ENCODE assay signal across 30 cellular contexts in the genomic region with DNA sequence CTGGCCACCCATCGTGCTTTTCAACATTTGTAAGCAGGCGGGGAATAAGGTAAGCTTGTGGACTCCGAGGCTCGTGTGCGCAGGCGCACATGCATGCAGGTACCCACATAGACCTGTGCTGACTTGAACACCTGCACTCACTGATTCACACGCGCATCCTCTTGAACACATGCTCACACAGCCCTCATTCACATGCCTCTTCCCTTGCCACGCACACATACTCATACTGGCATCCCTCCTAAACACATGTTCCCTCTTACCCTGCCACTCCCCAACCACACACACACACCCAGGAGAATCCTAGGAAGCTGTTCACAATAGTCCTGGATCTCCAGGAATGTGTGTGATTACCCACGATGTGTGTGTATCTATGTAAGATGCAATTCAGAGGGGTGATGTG. TPM values are rescaled to one million over a fixed set of nuclear protein-coding genes. Genes with fewer than 3 reads are reported as not detected.
"Had no signal": no experiment of that assay in that cellular context is flagged by ENCODE, and none has a peak within 500 bp of the region (broad histone marks: within the 10 kb centered on the region; RNA-seq: fewer than 3 reads in every experiment).

No MANE protein-coding gene starts in this region.

- H3K4me3 Mint-ChIP-seq: activated B cell treated with CpG ODN at 0.5 μM for 24 hours; activated CD4-positive, alpha-beta T cell treated with anti-CD3 and anti-CD28 coated beads for 36 hours; activated CD8-positive, alpha-beta memory T cell treated with anti-CD3 and anti-CD28 coated beads, Interleukin-2, amount 10 ng/mL, durations not matched to agents 7 days and 5 days; activated CD8-positive, alpha-beta T cell treated with anti-CD3 and anti-CD28 coated beads, Interleukin-2, amount 10 ng/mL, durations not matched to agents 7 days and 5 days; activated naive CD4-positive, alpha-beta T cell treated with anti-CD3 and anti-CD28 coated beads, Interleukin-2, amount 50 U/mL, for 24 hours; activated naive CD8-positive, alpha-beta T cell treated with anti-CD3 and anti-CD28 coated beads, Interleukin-2, amount 50 U/mL, for 24 hours; central memory CD8-positive, alpha-beta T cell; dendritic cell treated with granulocyte-macrophage colony-stimulating factor and Interleukin-4, amounts not matched to agents 40 ng/mL and 50 ng/mL, for 4 days; endodermal cell; immature natural killer cell; nephron; T-helper 2 cell treated with Interferon-gamma antibody and Interleukin-4, amounts not matched to agents 5 μg/mL and 100 μg/mL, for 36 hours had no signal

- H3K4me1 ChIP-seq: esophagus squamous epithelium, gastrocnemius medialis, left ventricle myocardium inferior, prostate gland, suprapubic skin, tibial nerve had no signal

- H3K27me3 ChIP-seq: gastrocnemius medialis had no signal

- H3K4me1 Mint-ChIP-seq: activated B cell treated with CpG ODN at 0.5 μM for 24 hours; activated naive CD8-positive, alpha-beta T cell treated with anti-CD3 and anti-CD28 coated beads, Interleukin-2, amount 50 U/mL, for 24 hours; immature natural killer cell; nephron had no signal

- H3K27ac Mint-ChIP-seq: activated B cell treated with CpG ODN at 0.5 μM for 24 hours; activated CD4-positive, alpha-beta T cell treated with anti-CD3 and anti-CD28 coated beads for 36 hours; activated CD8-positive, alpha-beta memory T cell treated with anti-CD3 and anti-CD28 coated beads, Interleukin-2, amount 10 ng/mL, durations not matched to agents 7 days and 5 days; activated CD8-positive, alpha-beta T cell treated with anti-CD3 and anti-CD28 coated beads, Interleukin-2, amount 10 ng/mL, durations not matched to agents 7 days and 5 days; activated naive CD4-positive, alpha-beta T cell treated with anti-CD3 and anti-CD28 coated beads, Interleukin-2, amount 50 U/mL, for 24 hours; activated naive CD8-positive, alpha-beta T cell treated with anti-CD3 and anti-CD28 coated beads, Interleukin-2, amount 50 U/mL, for 24 hours; activated T-helper 2 cell treated with anti-CD3 and anti-CD28 coated beads, Interferon-gamma antibody, Interleukin-2, Interleukin-4, amounts not matched to agents 10 μg/mL and 5 μg/mL and 100 μg/mL, durations not matched to agents 14 hours and 24 hours and 36 hours; dendritic cell treated with granulocyte-macrophage colony-stimulating factor and Interleukin-4, amounts not matched to agents 40 ng/mL and 50 ng/mL, for 4 days; endodermal cell; immature natural killer cell; nephron; T-helper 2 cell treated with Interferon-gamma antibody and Interleukin-4, amounts not matched to agents 5 μg/mL and 100 μg/mL, for 36 hours had no signal

- H3K36me3 Mint-ChIP-seq: activated CD8-positive, alpha-beta memory T cell treated with anti-CD3 and anti-CD28 coated beads, Interleukin-2, amount 10 ng/mL, durations not matched to agents 7 days and 5 days; activated naive CD4-positive, alpha-beta T cell treated with anti-CD3 and anti-CD28 coated beads, Interleukin-2, amount 50 U/mL, for 24 hours; immature natural killer cell had no signal

- DNase-seq: activated B cell treated with CpG ODN at 0.5 μM for 24 hours; activated CD4-positive, alpha-beta T cell treated with anti-CD3 and anti-CD28 coated beads for 36 hours; activated CD8-positive, alpha-beta memory T cell treated with anti-CD3 and anti-CD28 coated beads, Interleukin-2, amount 10 ng/mL, durations not matched to agents 7 days and 5 days; activated CD8-positive, alpha-beta T cell treated with anti-CD3 and anti-CD28 coated beads, Interleukin-2, amount 10 ng/mL, durations not matched to agents 7 days and 5 days; activated naive CD8-positive, alpha-beta T cell treated with anti-CD3 and anti-CD28 coated beads, Interleukin-2, amount 50 U/mL, for 24 hours; activated T-cell treated with anti-CD3 and anti-CD28 coated beads, Interleukin-2, amount 50 U/mL, for 48 hours; amygdala; endodermal cell; esophagus squamous epithelium; gastrocnemius medialis; glutamatergic neuron; immature natural killer cell; left ventricle myocardium inferior; mucosa of descending colon; retina; spleen; stimulated activated naive CD4-positive, alpha-beta T cell; T-helper 1 cell had no signal

- H3K27ac ChIP-seq: esophagus squamous epithelium, gastrocnemius medialis, hepatocyte, left ventricle myocardium inferior, prostate gland, spleen, suprapubic skin, tibial nerve had no signal

- ATAC-seq: activated CD4-positive, alpha-beta T cell treated with anti-CD3 and anti-CD28 coated beads for 36 hours; activated CD8-positive, alpha-beta memory T cell treated with anti-CD3 and anti-CD28 coated beads, Interleukin-2, amount 10 ng/mL, durations not matched to agents 7 days and 5 days; activated CD8-positive, alpha-beta T cell treated with anti-CD3 and anti-CD28 coated beads, Interleukin-2, amount 10 ng/mL, durations not matched to agents 7 days and 5 days; activated naive CD8-positive, alpha-beta T cell treated with anti-CD3 and anti-CD28 coated beads, Interleukin-2, amount 50 U/mL, for 24 hours; mucosa of descending colon had no signal

- H3K9me3 Mint-ChIP-seq: activated B cell treated with CpG ODN at 0.5 μM for 24 hours; activated naive CD4-positive, alpha-beta T cell treated with anti-CD3 and anti-CD28 coated beads, Interleukin-2, amount 50 U/mL, for 24 hours; activated naive CD8-positive, alpha-beta T cell treated with anti-CD3 and anti-CD28 coated beads, Interleukin-2, amount 50 U/mL, for 24 hours; activated T-helper 2 cell treated with anti-CD3 and anti-CD28 coated beads, Interferon-gamma antibody, Interleukin-2, Interleukin-4, amounts not matched to agents 10 μg/mL and 5 μg/mL and 100 μg/mL, durations not matched to agents 14 hours and 24 hours and 36 hours; central memory CD8-positive, alpha-beta T cell; dendritic cell treated with granulocyte-macrophage colony-stimulating factor and Interleukin-4, amounts not matched to agents 40 ng/mL and 50 ng/mL, for 4 days; endodermal cell; immature natural killer cell; nephron; T-helper 2 cell treated with Interferon-gamma antibody and Interleukin-4, amounts not matched to agents 5 μg/mL and 100 μg/mL, for 36 hours had no signal

RNA-seq across cellular contexts. Expression of a gene that starts 44.1 kb away (rescaled TPM):
- total RNA-seq: activated B cell treated with CpG ODN at 0.5 μM for 24 hours; activated CD4-positive, alpha-beta T cell treated with anti-CD3 and anti-CD28 coated beads for 36 hours; activated CD8-positive, alpha-beta memory T cell treated with anti-CD3 and anti-CD28 coated beads, Interleukin-2, amount 10 ng/mL, durations not matched to agents 7 days and 5 days; activated CD8-positive, alpha-beta T cell treated with anti-CD3 and anti-CD28 coated beads, Interleukin-2, amount 10 ng/mL, durations not matched to agents 7 days and 5 days; activated T-helper 2 cell treated with anti-CD3 and anti-CD28 coated beads, Interferon-gamma antibody, Interleukin-2, Interleukin-4, amounts not matched to agents 10 μg/mL and 5 μg/mL and 100 μg/mL, durations not matched to agents 14 hours and 24 hours and 36 hours; endodermal cell; esophagus squamous epithelium; hepatocyte; left ventricle myocardium inferior; mucosa of descending colon; osteocyte; prostate gland; spleen; suprapubic skin; urinary bladder had no signal
- polyA plus RNA-seq: hepatocyte, immature natural killer cell, spleen, urinary bladder had no signal
